7 cellular contexts compared by ENCODE assay signal in genomic region chr14:104690861-104691455, GRCh38. TPM values are rescaled to one million over a fixed set of nuclear protein-coding genes. Genes with fewer than 3 reads are reported as not detected.
DNase-seq lines count a peak whose midpoint lies in the region; ATAC-seq and TF ChIP-seq lines count a peak whose summit lies in the region.

No MANE protein-coding gene starts in this region.

- POLR2A ChIA-PET in activated B cell treated with CpG ODN at 0.5 μM for 24 hours (lab: Charles Lee): interaction anchor here (1.2 to 1.5 kb wide), 4 partner anchors 10 to 35 kb away, joined by 4 to 7 read pairs (median 5); no protein-coding TSS in a partner anchor

- H3K36me3 Mint-ChIP-seq in HFFc6 (ENCODE audit: low read depth): no peaks in the 10 kb centered on the region
- H3K36me3 Mint-ChIP-seq in activated B cell treated with CpG ODN at 0.5 μM for 24 hours (ENCODE audit: low read depth): peaks cover 2% of the 10 kb centered on the region
- peaks cover 7% of the 10 kb centered on the region for H3K36me3 Mint-ChIP-seq in stimulated activated effector memory CD8-positive, alpha-beta T cell treated with anti-CD3 and anti-CD28 coated beads, Interleukin-12 subunit alpha, Interleukin-12 subunit beta, amount 100 ng/mL, for 72 hours

- H3K27me3 Mint-ChIP-seq in HFFc6 (ENCODE audit: insufficient read depth) (no peaks in the 10 kb centered on the region; the same call in 1 of the 2 replicates), activated B cell treated with CpG ODN at 0.5 μM for 24 hours (no peaks in the 10 kb centered on the region)

- ATAC-seq in activated B cell treated with CpG ODN at 0.5 μM for 24 hours (ENCODE audit: low read depth) (no peak), HG03342 (IDR thresholded peaks at IDR 0.05; ENCODE audit: unreplicated experiment) (no peak)
- ATAC-seq in stimulated activated effector memory CD8-positive, alpha-beta T cell treated with anti-CD3 and anti-CD28 coated beads, Interleukin-12 subunit alpha, Interleukin-12 subunit beta, amount 100 ng/mL, for 72 hours: no peak

- H3K9me3 Mint-ChIP-seq in HFFc6: no peaks in the 10 kb centered on the region
- H3K9me3 Mint-ChIP-seq in activated B cell treated with CpG ODN at 0.5 μM for 24 hours: no peaks in the 10 kb centered on the region
- no peaks in the 10 kb centered on the region for H3K9me3 Mint-ChIP-seq in stimulated activated effector memory CD8-positive, alpha-beta T cell treated with anti-CD3 and anti-CD28 coated beads, Interleukin-12 subunit alpha, Interleukin-12 subunit beta, amount 100 ng/mL, for 72 hours

- intact Hi-C loops in activated B cell treated with CpG ODN at 0.5 μM for 24 hours (cut with micrococcal nuclease) (no loop called here), head of caudate nucleus (cut with DNase I) (no loop called here)

- H3K27ac Mint-ChIP-seq in HFFc6 (0 out of 2 replicates have a peak overlapping the region, but pooled peaks have one; percentile 53), activated B cell treated with CpG ODN at 0.5 μM for 24 hours (no peak overlapping the region)
- H3K27ac Mint-ChIP-seq in stimulated activated effector memory CD8-positive, alpha-beta T cell treated with anti-CD3 and anti-CD28 coated beads, Interleukin-12 subunit alpha, Interleukin-12 subunit beta, amount 100 ng/mL, for 72 hours: peak overlapping the region; percentile 68

- CTCF ChIA-PET in activated B cell treated with CpG ODN at 0.5 μM for 24 hours (lab: Charles Lee): no interaction called here

- H3K4me1 Mint-ChIP-seq in HFFc6 (ENCODE audit: low read depth): peaks cover 18% of the 10 kb centered on the region
- H3K4me1 Mint-ChIP-seq in activated B cell treated with CpG ODN at 0.5 μM for 24 hours: peaks cover 70% of the 10 kb centered on the region
- H3K4me1 Mint-ChIP-seq in stimulated activated effector memory CD8-positive, alpha-beta T cell treated with anti-CD3 and anti-CD28 coated beads, Interleukin-12 subunit alpha, Interleukin-12 subunit beta, amount 100 ng/mL, for 72 hours: peaks cover 32% of the 10 kb centered on the region

- DNase-seq in HFFc6 (no peak), activated B cell treated with CpG ODN at 0.5 μM for 24 hours (no peak), head of caudate nucleus (peak in 31 of 42 donors; percentile 13 to 91 (median 70)), activated gamma-delta T cell (lab: John Stamatoyannopoulos, UW) (no peak), NCI-H1694 (lab: John Stamatoyannopoulos, UW) (no peak)
- no peak for DNase-seq in stimulated activated effector memory CD8-positive, alpha-beta T cell treated with anti-CD3 and anti-CD28 coated beads, Interleukin-12 subunit alpha, Interleukin-12 subunit beta, amount 100 ng/mL, for 72 hours (ENCODE audit: low spot score in 2 of 2)

- TF ChIP-seq CTCF in HFFc6 (IDR thresholded peaks at IDR 0.05) (no peak), activated B cell treated with CpG ODN at 0.5 μM for 24 hours (IDR thresholded peaks at IDR 0.05) (no peak)

- H3K4me3 Mint-ChIP-seq in HFFc6 (peak overlapping the region; percentile 87), activated B cell treated with CpG ODN at 0.5 μM for 24 hours (peak overlapping the region; percentile 72)
- peak overlapping the region; percentile 71 for H3K4me3 Mint-ChIP-seq in stimulated activated effector memory CD8-positive, alpha-beta T cell treated with anti-CD3 and anti-CD28 coated beads, Interleukin-12 subunit alpha, Interleukin-12 subunit beta, amount 100 ng/mL, for 72 hours

RNA-seq across cellular contexts. Expression of gene INF2, which starts 1.5 kb away (rescaled TPM):
- total RNA-seq in HFFc6 (2021; fragmentation: NEBNext Ultra II Directional; extraction: Animal tissue kit (Norgen Biotek cat#: 25700)): 100 to 1,000 TPM; 111 to 121 (median 116) TPM
- 38.6 and 47.2 TPM in 2 replicates for total RNA-seq in activated B cell treated with CpG ODN at 0.5 μM for 24 hours

RNA-seq across cellular contexts. Expression of gene ADSS1, which starts 33.1 kb away (rescaled TPM):
- total RNA-seq in HFFc6 (2021; fragmentation: NEBNext Ultra II Directional; extraction: Animal tissue kit (Norgen Biotek cat#: 25700)): 1 to 10 TPM; 2.7 to 3.7 (median 3.3) TPM
- total RNA-seq in activated B cell treated with CpG ODN at 0.5 μM for 24 hours: 0.18 and 0.39 TPM in 2 replicates

Comparison
In these comparisons a context has a peak if more than half of its experiments do, and no peak if none do; other contexts are left out.
1. DNase-seq: peak in head of caudate nucleus (31 of 42); none in HFFc6 (single experiment), activated B cell treated with CpG ODN at 0.5 μM for 24 hours (single experiment), stimulated activated effector memory CD8-positive, alpha-beta T cell treated with anti-CD3 and anti-CD28 coated beads, Interleukin-12 subunit alpha, Interleukin-12 subunit beta, amount 100 ng/mL, for 72 hours (0 of 2), activated gamma-delta T cell (single experiment) and NCI-H1694 (single experiment).
2. Peak in every context shown above with its lines, with median percentiles within 50 percentile points of each other: H3K4me3 Mint-ChIP-seq.